11 cellular contexts compared by ENCODE assay signal in the genomic region with DNA sequence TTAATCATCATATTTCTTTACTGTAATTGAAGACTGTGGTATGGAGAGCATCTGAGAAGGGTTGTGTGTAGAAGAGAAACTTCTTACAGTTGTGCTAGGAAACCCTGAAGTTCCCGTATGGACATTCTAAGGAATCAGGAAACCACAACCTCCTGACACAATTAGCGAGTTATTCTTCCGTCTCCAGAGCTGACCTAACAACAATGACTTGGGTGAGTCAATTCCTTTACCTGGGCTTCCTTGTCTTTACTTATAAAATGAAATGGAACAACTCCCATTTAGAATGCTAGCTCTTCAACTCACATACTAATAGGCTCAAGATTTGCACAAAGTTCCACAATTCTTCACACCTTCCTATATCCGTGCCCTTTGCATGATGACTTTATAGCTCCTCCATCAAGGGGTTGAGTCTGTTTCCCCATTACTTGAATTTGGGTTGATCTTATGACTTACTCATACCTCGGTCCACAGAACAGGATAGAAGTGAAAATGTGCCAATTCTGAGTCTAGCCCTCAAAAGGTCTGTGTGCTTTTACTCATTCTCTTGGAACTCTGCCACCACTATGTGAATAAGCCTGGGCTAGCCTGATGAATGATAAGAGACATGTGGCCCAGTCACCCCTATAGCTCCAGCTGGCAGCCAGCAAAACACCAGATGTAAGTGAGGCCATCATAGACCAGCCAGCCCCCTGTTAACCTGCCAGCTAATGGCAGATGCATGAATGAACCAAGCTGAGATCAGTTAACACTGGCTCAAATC.
DNase-seq lines count a peak whose midpoint lies in the region; ATAC-seq and TF ChIP-seq lines count a peak whose summit lies in the region.
"Had no signal": no experiment of that assay in that cellular context is flagged by ENCODE, and none has a peak within 500 bp of the region (broad histone marks: within the 10 kb centered on the region; RNA-seq: fewer than 3 reads in every experiment).

No MANE protein-coding gene starts in this region.

- POLR2A ChIA-PET in A673 (lab: Charles Lee; ENCODE audit: low non-redundant PET) = no interaction called here

- ATAC-seq in HG03039 (IDR thresholded peaks at IDR 0.05; ENCODE audit: unreplicated experiment) = no peak

- TF ChIP-seq CTCF in A673 (conservative IDR thresholded peaks at IDR 0.05; ENCODE audit: low read depth, low read length) = no peak
- TF ChIP-seq CTCF in progenitor cell of endocrine pancreas (IDR thresholded peaks at IDR 0.05; ENCODE audit: unreplicated experiment) = no peak

- no TSS peak for BruUV-seq in A673 (replicated peaks; lab: Mats Ljungman, UMichigan)

- H3K36me3 Mint-ChIP-seq in progenitor cell of endocrine pancreas (ENCODE audit: insufficient read depth) = no peaks in the 10 kb centered on the region
- H3K36me3 Mint-ChIP-seq: activated naive CD8-positive, alpha-beta T cell treated with anti-CD3 and anti-CD28 coated beads for 36 hours had no signal

- no peak overlapping the region for H3K4me3 Mint-ChIP-seq in progenitor cell of endocrine pancreas (ENCODE audit: low read depth)
- H3K4me3 Mint-ChIP-seq: activated naive CD8-positive, alpha-beta T cell treated with anti-CD3 and anti-CD28 coated beads for 36 hours; neural crest cell had no signal

- CTCF ChIA-PET in A673 (lab: Charles Lee) = no interaction called here

- H3K4me1 ChIP-seq in A673 (ENCODE audit: insufficient read depth, low read length, poor library complexity, severe bottlenecking) = no peaks in the 10 kb centered on the region

- no peaks in the 10 kb centered on the region for H3K9me3 ChIP-seq in A673 (ENCODE audit: low read depth, low read length, poor library complexity, severe bottlenecking)

- DNase-seq in A673 (ENCODE audit: low spot score) = peak; percentile 4
- peak in 53 of 76 experiments; percentile 1 to 89 (median 37) for DNase-seq in HUDEP-2 (lab: John Stamatoyannopoulos, UW; ENCODE audit: unreplicated experiment in 76 of 76)
- DNase-seq in RKO (ENCODE audit: low spot score) = peak; percentile 92
- peak; percentile 26 for DNase-seq in fibroblast of the conjunctiva (ENCODE audit: low read depth)
- DNase-seq in progenitor cell of endocrine pancreas (ENCODE audit: low spot score, unreplicated experiment) = no peak
- no peak for DNase-seq in NCI-H1436 (lab: John Stamatoyannopoulos, UW)
- no peak for DNase-seq in NCI-H187 (lab: John Stamatoyannopoulos, UW)
- DNase-seq: activated naive CD8-positive, alpha-beta T cell treated with anti-CD3 and anti-CD28 coated beads for 36 hours; glutamatergic neuron had no signal

- no peaks in the 10 kb centered on the region for H3K4me1 Mint-ChIP-seq in progenitor cell of endocrine pancreas (ENCODE audit: low read depth)
- H3K4me1 Mint-ChIP-seq: activated naive CD8-positive, alpha-beta T cell treated with anti-CD3 and anti-CD28 coated beads for 36 hours; neural crest cell had no signal

- intact Hi-C loops in A673 (cut with micrococcal nuclease; ENCODE audit: unreplicated experiment) = no loop called here

- H3K4me3 ChIP-seq in A673 (ENCODE audit: low read depth, low read length, poor library complexity, severe bottlenecking) = no peak overlapping the region

- H3K27ac Mint-ChIP-seq in progenitor cell of endocrine pancreas = no peak overlapping the region
- H3K27ac Mint-ChIP-seq: activated naive CD8-positive, alpha-beta T cell treated with anti-CD3 and anti-CD28 coated beads for 36 hours had no signal

- H3K27ac ChIP-seq in A673 (ENCODE audit: low read depth, low read length, poor library complexity, severe bottlenecking) = no peak overlapping the region

- H3K27me3 Mint-ChIP-seq in progenitor cell of endocrine pancreas = no peaks in the 10 kb centered on the region
- H3K27me3 Mint-ChIP-seq: activated naive CD8-positive, alpha-beta T cell treated with anti-CD3 and anti-CD28 coated beads for 36 hours had no signal

- H3K9me3 Mint-ChIP-seq in progenitor cell of endocrine pancreas (ENCODE audit: low read depth) = peaks cover 1% of the 10 kb centered on the region
- H3K9me3 Mint-ChIP-seq: activated naive CD8-positive, alpha-beta T cell treated with anti-CD3 and anti-CD28 coated beads for 36 hours had no signal

- H3K27me3 ChIP-seq in A673 (replicated peaks; ENCODE audit: insufficient read depth, low read depth, low read length, poor library complexity) = peaks cover 6% of the 10 kb centered on the region

- no peaks in the 10 kb centered on the region for H3K36me3 ChIP-seq in A673 (ENCODE audit: insufficient read depth, low read length, poor library complexity, severe bottlenecking)

Comparison
In these comparisons a context has a peak if more than half of its experiments do, and no peak if none do; other contexts are left out.
1. DNase-seq: peak in A673 (single experiment), HUDEP-2 (53 of 76), RKO (single experiment) and fibroblast of the conjunctiva (single experiment); none in progenitor cell of endocrine pancreas (single experiment), NCI-H1436 (single experiment) and NCI-H187 (0 of 2).